8 cellular contexts compared by ENCODE assay signal in genomic region chr22:23137905-23138520, GRCh38. TPM values are rescaled to one million over a fixed set of nuclear protein-coding genes. Genes with fewer than 3 reads are reported as not detected.
DNase-seq lines count a peak whose midpoint lies in the region; ATAC-seq and TF ChIP-seq lines count a peak whose summit lies in the region.

No MANE protein-coding gene starts in this region.

- H3K36me3 Mint-ChIP-seq in WTC11 = no peaks in the 10 kb centered on the region

- TF ChIP-seq CTCF in psoas muscle (IDR thresholded peaks at IDR 0.05) (no peak), WTC11 (IDR thresholded peaks at IDR 0.05) (no peak)

- H3K4me3 Mint-ChIP-seq in WTC11 = no peak overlapping the region

- H3K27me3 ChIP-seq in psoas muscle (ENCODE audit: insufficient read depth in 3 of 3, low read length in 2 of 3) = peaks cover 0 to 10% (median 0%) of the 10 kb centered on the region in 3 donors

- peaks cover 5% of the 10 kb centered on the region for H3K4me1 ChIP-seq in psoas muscle

- CTCF ChIA-PET in WTC11 (lab: Charles Lee) = interaction anchor here (0.7 to 5.5 kb wide), 10 partner anchors 10 to 289 kb away, joined by 3 to 40 read pairs (median 4); no protein-coding TSS in a partner anchor

- H3K9me3 ChIP-seq in psoas muscle = no peaks in the 10 kb centered on the region

- no peaks in the 10 kb centered on the region for H3K36me3 ChIP-seq in psoas muscle (ENCODE audit: insufficient read depth in 1 of 2, low read depth in 1 of 2)

- no peak overlapping the region for H3K27ac ChIP-seq in psoas muscle

- POLR2A ChIA-PET in WTC11 (lab: Charles Lee) = interaction anchor here (0.6 kb wide), 1 partner anchor 431 kb away, joined by 3 read pairs; no protein-coding TSS in a partner anchor

- no peak overlapping the region for H3K27ac Mint-ChIP-seq in WTC11

- 0 out of 2 replicates have a peak, but pooled peaks cover 3% of the 10 kb centered on the region for H3K27me3 Mint-ChIP-seq in WTC11 (ENCODE audit: low read depth)

- H3K9me3 Mint-ChIP-seq in WTC11 = no peaks in the 10 kb centered on the region

- H3K4me1 Mint-ChIP-seq in WTC11 = peaks cover 20% of the 10 kb centered on the region

- no peak overlapping the region for H3K4me3 ChIP-seq in psoas muscle

- peak; percentile 17 to 23 for DNase-seq in activated CD8-positive, alpha-beta memory T cell treated with anti-CD3 and anti-CD28 coated beads for 4 hours (ENCODE audit: low read depth in 2 of 2)
- DNase-seq in myocyte (ENCODE audit: low read depth) = peak; percentile 32
- no peak for DNase-seq in psoas muscle
- DNase-seq in WTC11 (ENCODE audit: low spot score) = no peak
- DNase-seq in NCI-H1694 (lab: John Stamatoyannopoulos, UW) = no peak

- 63 to 74% (median 66%) methylated on average over 4 of the region's 4 CpGs for WGBS in psoas muscle, 3 donors

- ATAC-seq in GM18511 (IDR thresholded peaks at IDR 0.05; ENCODE audit: unreplicated experiment) (peak; percentile 63), HG03354 (IDR thresholded peaks at IDR 0.05; ENCODE audit: poor library complexity, severe bottlenecking, unreplicated experiment) (peak; percentile 37), psoas muscle (no peak), HG02840 (IDR thresholded peaks at IDR 0.05; ENCODE audit: low FRiP score, unreplicated experiment) (no peak), WTC11 (no peak)

- intact Hi-C loops in psoas muscle (cut with DNase I) = no loop called here

TF ChIP-seq in WTC11, 78 proteins besides CTCF, POLR2A, EP300 and RAD21:
- TF ChIP-seq CBFB (CRISPR knock-in tag; IDR thresholded peaks at IDR 0.05; ENCODE audit: low read depth) (no peak), HMGA2 (CRISPR knock-in tag; IDR thresholded peaks at IDR 0.05) (no peak), ZNF317 (CRISPR knock-in tag; IDR thresholded peaks at IDR 0.05; ENCODE audit: borderline replicate concordance, low read depth) (no peak), STAT6 (CRISPR knock-in tag; conservative IDR thresholded peaks at IDR 0.05; ENCODE audit: low read depth) (no peak), FOXJ3 (CRISPR knock-in tag; IDR thresholded peaks at IDR 0.05; ENCODE audit: borderline replicate concordance) (no peak), RELA (CRISPR knock-in tag; IDR thresholded peaks at IDR 0.05; ENCODE audit: borderline replicate concordance) (no peak), ZNF532 (CRISPR knock-in tag; IDR thresholded peaks at IDR 0.05; ENCODE audit: borderline replicate concordance) (no peak), SMAD3 (CRISPR knock-in tag; IDR thresholded peaks at IDR 0.05; ENCODE audit: borderline replicate concordance) (no peak), SMAD4 (CRISPR knock-in tag; IDR thresholded peaks at IDR 0.05) (no peak), ZNF671 (CRISPR knock-in tag; IDR thresholded peaks at IDR 0.05) (no peak), SOX15 (CRISPR knock-in tag; IDR thresholded peaks at IDR 0.05) (no peak), MYBL2 (CRISPR knock-in tag; IDR thresholded peaks at IDR 0.05) (no peak), ERG (CRISPR knock-in tag; IDR thresholded peaks at IDR 0.05) (no peak), IRF2 (CRISPR knock-in tag; IDR thresholded peaks at IDR 0.05; ENCODE audit: borderline replicate concordance, low read depth) (no peak), NR2C2 (CRISPR knock-in tag; IDR thresholded peaks at IDR 0.05) (no peak)

RNA-seq across cellular contexts. Expression of gene RSPH14, which starts 3.8 kb away (rescaled TPM):
- total RNA-seq in myocyte (not detected in 2 replicates), psoas muscle (not detected), WTC11 (2021) (0.50 to 0.57 TPM in 2 of 3 replicates, not detected in the other)
- 0.05 TPM for polyA plus RNA-seq in myocyte (2012)
- not detected for polyA plus RNA-seq in psoas muscle

RNA-seq across cellular contexts. Expression of gene RAB36, which starts 7.3 kb away (rescaled TPM):
- 0.08 and 0.21 TPM in 2 replicates for total RNA-seq in myocyte
- 0.15 TPM for polyA plus RNA-seq in myocyte (2012)
- under 1 TPM; 0.22 to 0.56 (median 0.25) TPM for total RNA-seq in psoas muscle
- polyA plus RNA-seq in psoas muscle = under 1 TPM in 2 of 3 donors, not detected in 1; 0.05 to 0.08 TPM
- 0.89 to 1.8 TPM (median 1.1 TPM) in 3 replicates for total RNA-seq in WTC11 (2021)

RNA-seq across cellular contexts. Expression of gene BCR, which starts 42.3 kb away (rescaled TPM):
- total RNA-seq in myocyte (18.1 and 42.0 TPM in 2 replicates), psoas muscle (1 to 10 TPM; 6.5 to 7.7 (median 7.0) TPM), WTC11 (2021) (96.5 to 129 TPM (median 105 TPM) in 3 replicates)
- 63.9 TPM for polyA plus RNA-seq in myocyte (2012)
- 1 to 10 TPM; 2.7 to 4.7 (median 4.0) TPM for polyA plus RNA-seq in psoas muscle

Comparison
In these comparisons a context has a peak if more than half of its experiments do, and no peak if none do; other contexts are left out.
1. ATAC-seq: peak in GM18511 (single experiment) and HG03354 (single experiment); none in psoas muscle (0 of 4), HG02840 (single experiment) and WTC11 (single experiment).
2. DNase-seq: peak in activated CD8-positive, alpha-beta memory T cell treated with anti-CD3 and anti-CD28 coated beads for 4 hours (2 of 2) and myocyte (single experiment); none in psoas muscle (0 of 2), WTC11 (single experiment) and NCI-H1694 (single experiment).